ENCODE assay signal across 1 cellular context in genomic region chr10:42367532-42368230, GRCh38.
TF ChIP-seq lines count a peak whose summit lies in the region.

No MANE protein-coding gene starts in this region.

TF ChIP-seq in K562, 482 proteins besides CTCF, POLR2A, EP300 and RAD21 (continued from another document and continues in another):
- TF ChIP-seq ZBTB43 (CRISPR knock-in tag; IDR thresholded peaks at IDR 0.05), result no peak
- TF ChIP-seq GABPA (tag; conservative IDR thresholded peaks at IDR 0.05; ENCODE audit: low read depth), result peak; percentile 83
- TF ChIP-seq HMBOX1 (IDR thresholded peaks at IDR 0.05), result no peak
- no peak for TF ChIP-seq EWSR1 (IDR thresholded peaks at IDR 0.05; ENCODE audit: borderline replicate concordance, low read depth, partially characterized antibody)
- TF ChIP-seq OTX1 (CRISPR knock-in tag; IDR thresholded peaks at IDR 0.05), result no peak
- peak; percentile 81 for TF ChIP-seq SAP30 (IDR thresholded peaks at IDR 0.05; ENCODE audit: borderline replicate concordance, insufficient read depth, low read depth, low read length, poor library complexity, severe bottlenecking)
- TF ChIP-seq ZFPM2 (CRISPR knock-in tag; IDR thresholded peaks at IDR 0.05), result no peak
- no peak for TF ChIP-seq TEAD1 (CRISPR knock-in tag; IDR thresholded peaks at IDR 0.05)
- TF ChIP-seq MEF2D (tag; conservative IDR thresholded peaks at IDR 0.05; ENCODE audit: low read depth), result no peak
- no peak for TF ChIP-seq MAFG (tag; conservative IDR thresholded peaks at IDR 0.05)
- no peak for TF ChIP-seq ZNF324 (CRISPR knock-in tag; IDR thresholded peaks at IDR 0.05)
- no peak for TF ChIP-seq TCF7 (IDR thresholded peaks at IDR 0.05; ENCODE audit: borderline replicate concordance)
- TF ChIP-seq ARID2 (IDR thresholded peaks at IDR 0.05), result no peak
- TF ChIP-seq NKRF (IDR thresholded peaks at IDR 0.05; ENCODE audit: borderline replicate concordance), result no peak
- no peak for TF ChIP-seq THRA (IDR thresholded peaks at IDR 0.05)
- no peak for TF ChIP-seq ZNF146 (CRISPR knock-in tag; IDR thresholded peaks at IDR 0.05; ENCODE audit: unreplicated experiment)
- TF ChIP-seq TRIM25 (IDR thresholded peaks at IDR 0.05; ENCODE audit: borderline replicate concordance), result no peak
- no peak for TF ChIP-seq ZNF253 (CRISPR knock-in tag; conservative IDR thresholded peaks at IDR 0.05)
- no peak; the same call in 1 of the 2 replicates for TF ChIP-seq MTA3 (IDR thresholded peaks at IDR 0.05; ENCODE audit: borderline replicate concordance)
- TF ChIP-seq SOX6 (IDR thresholded peaks at IDR 0.05), result no peak
- TF ChIP-seq ZNF431 (CRISPR knock-in tag; IDR thresholded peaks at IDR 0.05), result no peak
- no peak for TF ChIP-seq ZBTB5 (IDR thresholded peaks at IDR 0.05)
- TF ChIP-seq CHD2 (IDR thresholded peaks at IDR 0.05; ENCODE audit: low read depth, low read length), result peak; percentile 80
- no peak for TF ChIP-seq SMARCC2 (IDR thresholded peaks at IDR 0.05; ENCODE audit: low read depth)
- TF ChIP-seq NEUROD1 (IDR thresholded peaks at IDR 0.05; ENCODE audit: borderline replicate concordance, low read depth, low read length, partially characterized antibody), result peak; percentile 78
- no peak for TF ChIP-seq ZNF764 (CRISPR knock-in tag; IDR thresholded peaks at IDR 0.05; ENCODE audit: low read depth)
- no peak for TF ChIP-seq HMG20B (CRISPR knock-in tag; IDR thresholded peaks at IDR 0.05)
- peak; percentile 36 to 51; a peak in 3 of 4 replicates for TF ChIP-seq MAZ (CRISPR knock-in tag; conservative IDR thresholded peaks at IDR 0.05 in 1 of 2, IDR thresholded peaks at IDR 0.05 in 1 of 2)
- no peak for TF ChIP-seq TEAD2 (tag; IDR thresholded peaks at IDR 0.05)
- TF ChIP-seq FOXK1 (CRISPR knock-in tag; IDR thresholded peaks at IDR 0.05; ENCODE audit: borderline replicate concordance), result no peak
- no peak for TF ChIP-seq NR2C1 (IDR thresholded peaks at IDR 0.05)
- TF ChIP-seq NR2C1 (tag; IDR thresholded peaks at IDR 0.05), result no peak
- TF ChIP-seq GTF2F1 (IDR thresholded peaks at IDR 0.05; ENCODE audit: low read depth, low read length), result peak; percentile 56; the same call in 1 of the 2 replicates
- TF ChIP-seq IRF9 (tag; IDR thresholded peaks at IDR 0.05), result no peak
- TF ChIP-seq ZNF407 (IDR thresholded peaks at IDR 0.05; ENCODE audit: low read depth), result no peak
- TF ChIP-seq ILF3 (IDR thresholded peaks at IDR 0.05; ENCODE audit: borderline replicate concordance), result no peak
- TF ChIP-seq ETV1 (tag; conservative IDR thresholded peaks at IDR 0.05; ENCODE audit: low read depth), result peak; percentile 37; the same call in 1 of the 2 replicates
- TF ChIP-seq LCOR (CRISPR knock-in tag; IDR thresholded peaks at IDR 0.05), result no peak
- TF ChIP-seq ZNF561 (CRISPR knock-in tag; conservative IDR thresholded peaks at IDR 0.05), result no peak
- TF ChIP-seq CREM (IDR thresholded peaks at IDR 0.05; ENCODE audit: low read depth), result peak; percentile 46
- no peak for TF ChIP-seq USF1 (CRISPR knock-in tag; IDR thresholded peaks at IDR 0.05)
- TF ChIP-seq ELF1 (tag; IDR thresholded peaks at IDR 0.05), result peak; percentile 77
